25 cellular contexts compared by ENCODE assay signal in the genomic region with DNA sequence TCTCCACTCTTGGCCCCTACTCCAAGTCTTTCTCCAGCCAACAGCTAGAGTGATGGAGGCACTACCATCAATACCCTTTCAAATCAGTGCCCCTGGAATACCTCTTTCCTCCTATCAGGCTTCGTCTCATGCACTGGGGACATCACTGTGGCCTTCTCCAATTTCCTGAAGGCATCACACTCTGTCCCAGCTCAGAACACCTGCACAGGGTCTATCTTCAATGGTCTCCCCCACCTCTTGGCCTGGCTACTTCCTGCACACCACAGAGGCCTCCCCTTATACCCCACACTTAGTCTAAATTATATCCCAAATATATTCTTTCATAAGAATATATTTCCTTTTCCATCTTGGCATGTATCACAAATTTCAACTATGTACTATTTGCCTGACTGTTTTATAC.
"Had no signal": no experiment of that assay in that cellular context is flagged by ENCODE, and none has a peak within 500 bp of the region (broad histone marks: within the 10 kb centered on the region; RNA-seq: fewer than 3 reads in every experiment).

No MANE protein-coding gene starts in this region.

- H3K27ac Mint-ChIP-seq: activated CD4-positive, alpha-beta memory T cell treated with anti-CD3 and anti-CD28 coated beads, Interleukin-2, amount 10 ng/mL, durations not matched to agents 7 days and 5 days; activated CD4-positive, alpha-beta T cell treated with anti-CD3 and anti-CD28 coated beads, Interleukin-2, amount 10 ng/mL, durations not matched to agents 7 days and 5 days; activated naive CD8-positive, alpha-beta T cell; endodermal cell; T-helper 17 cell had no signal

- H3K27ac ChIP-seq: body of pancreas, neutrophil, prostate gland had no signal

- H3K4me3 ChIP-seq: body of pancreas, lung, prostate gland, testis, uterus had no signal

- H3K4me1 Mint-ChIP-seq: activated CD4-positive, alpha-beta memory T cell treated with anti-CD3 and anti-CD28 coated beads, Interleukin-2, amount 10 ng/mL, durations not matched to agents 7 days and 5 days; activated CD4-positive, alpha-beta T cell treated with anti-CD3 and anti-CD28 coated beads, Interleukin-2, amount 10 ng/mL, durations not matched to agents 7 days and 5 days had no signal

- H3K36me3 ChIP-seq: prostate gland, uterus had no signal

- H3K9me3 Mint-ChIP-seq: activated T-cell treated with anti-CD3 and anti-CD28 coated beads, Interleukin-2, amount 50 U/mL, for 4 hours; endodermal cell; natural killer cell treated with Interleukin-12 subunit alpha and Interleukin-12 subunit beta and Interleukin-15 and Interleukin-18, amount 100 ng/mL, for 72 hours had no signal

- H3K4me3 Mint-ChIP-seq: activated CD4-positive, alpha-beta memory T cell treated with anti-CD3 and anti-CD28 coated beads, Interleukin-2, amount 10 ng/mL, durations not matched to agents 7 days and 5 days; activated CD4-positive, alpha-beta T cell treated with anti-CD3 and anti-CD28 coated beads, Interleukin-2, amount 10 ng/mL, durations not matched to agents 7 days and 5 days; activated naive CD8-positive, alpha-beta T cell; activated T-cell treated with anti-CD3 and anti-CD28 coated beads, Interleukin-2, amount 50 U/mL, for 4 hours; endodermal cell; natural killer cell treated with Interleukin-12 subunit alpha and Interleukin-12 subunit beta and Interleukin-15 and Interleukin-18, amount 100 ng/mL, for 72 hours; T-helper 17 cell had no signal

- DNase-seq: activated CD4-positive, alpha-beta memory T cell treated with anti-CD3 and anti-CD28 coated beads, Interleukin-2, amount 10 ng/mL, durations not matched to agents 7 days and 5 days; activated CD4-positive, alpha-beta T cell treated with anti-CD3 and anti-CD28 coated beads for 1 hour; activated CD4-positive, alpha-beta T cell treated with anti-CD3 and anti-CD28 coated beads, Interleukin-2, amount 10 ng/mL, durations not matched to agents 7 days and 5 days; activated CD8-positive, alpha-beta memory T cell treated with anti-CD3 and anti-CD28 coated beads, Interleukin-2, amount 50 U/mL, for 48 hours; activated naive CD4-positive, alpha-beta T cell treated with Interleukin-2 at 50 U/mL for 16 hours; activated T-cell treated with anti-CD3 and anti-CD28 coated beads, Interleukin-2, amount 50 U/mL, for 4 hours; anterior cingulate cortex; body of pancreas; cortex of kidney; endodermal cell; foreskin fibroblast; kidney glomerular epithelial cell; mesendoderm; stimulated activated CD4-positive, alpha-beta T cell treated with anti-CD3 and anti-CD28 coated beads, Interleukin-2, amount 100 ng/mL, for 48 hours; stimulated activated naive CD8-positive, alpha-beta T cell treated with anti-CD3 and anti-CD28 coated beads, Interleukin-15, Interleukin-2, amounts not matched to agents 100 U/mL and 50 U/mL, for 24 hours; T-helper 17 cell; testis; uterus had no signal

- H3K9me3 ChIP-seq: body of pancreas, neutrophil, prostate gland, testis, uterus had no signal

- ATAC-seq: activated T-cell treated with anti-CD3 and anti-CD28 coated beads, Interleukin-2, amount 50 U/mL, for 4 hours; body of pancreas; esophagus mucosa; left lobe of liver; natural killer cell treated with Interleukin-12 subunit alpha and Interleukin-12 subunit beta and Interleukin-15 and Interleukin-18, amount 100 ng/mL, for 72 hours; stimulated activated naive CD8-positive, alpha-beta T cell treated with anti-CD3 and anti-CD28 coated beads, Interleukin-15, Interleukin-2, amounts not matched to agents 100 U/mL and 50 U/mL, for 24 hours; T-helper 17 cell had no signal

- H3K4me1 ChIP-seq: prostate gland, uterus had no signal

- H3K27me3 ChIP-seq: body of pancreas, neutrophil, testis, uterus had no signal

- H3K27me3 Mint-ChIP-seq: activated CD4-positive, alpha-beta memory T cell treated with anti-CD3 and anti-CD28 coated beads, Interleukin-2, amount 10 ng/mL, durations not matched to agents 7 days and 5 days; activated CD4-positive, alpha-beta T cell treated with anti-CD3 and anti-CD28 coated beads, Interleukin-2, amount 10 ng/mL, durations not matched to agents 7 days and 5 days; activated naive CD8-positive, alpha-beta T cell; natural killer cell treated with Interleukin-12 subunit alpha and Interleukin-12 subunit beta and Interleukin-15 and Interleukin-18, amount 100 ng/mL, for 72 hours; T-helper 17 cell had no signal
